In genomic region chr3:120425877-120426276, GRCh38 we compare ENCODE assay signal across 14 cellular contexts. TPM values are rescaled to one million over a fixed set of nuclear protein-coding genes. Genes with fewer than 3 reads are reported as not detected.
DNase-seq lines count a peak whose midpoint lies in the region; ATAC-seq and TF ChIP-seq lines count a peak whose summit lies in the region.
"Had no signal": no experiment of that assay in that cellular context is flagged by ENCODE, and none has a peak within 500 bp of the region (broad histone marks: within the 10 kb centered on the region; RNA-seq: fewer than 3 reads in every experiment).

No MANE protein-coding gene starts in this region.

- intact Hi-C loops in heart left ventricle (cut with DNase I): loop anchor here in 3 of 10 donors (5.0 to 10.0 kb wide), 3 partner anchors 79 to 531 kb away; no protein-coding TSS in a partner anchor

- peak; percentile 62 for DNase-seq in Ammon's horn (ENCODE audit: low spot score)
- peak; percentile 54 for DNase-seq in amniotic stem cell (lab: John Stamatoyannopoulos, UW)
- peak in 3 of 5 donors; percentile 40 to 61 (median 42) for DNase-seq in heart left ventricle
- DNase-seq in putamen (ENCODE audit: low spot score): peak; percentile 58
- DNase-seq in Kasumi-1 (lab: John Stamatoyannopoulos, UW): no peak
- DNase-seq in Peyer's patch: no peak
- DNase-seq: activated CD4-positive, alpha-beta T cell treated with anti-CD3 and anti-CD28 coated beads for 4 hours; activated naive CD8-positive, alpha-beta T cell treated with anti-CD3 and anti-CD28 coated beads, Interleukin-2, amount 50 U/mL, for 24 hours; CD4-positive, alpha-beta memory T cell; SHP77 treated with DMSO at 0.1 percent for 48 hours had no signal

- H3K9me3 ChIP-seq in heart left ventricle (no peaks in the 10 kb centered on the region), Peyer's patch (no peaks in the 10 kb centered on the region)

- TF ChIP-seq CTCF in heart left ventricle (IDR thresholded peaks at IDR 0.05): no peak
- no peak for TF ChIP-seq CTCF in Peyer's patch (IDR thresholded peaks at IDR 0.05)

- H3K4me1 ChIP-seq in heart left ventricle (peaks cover 3 to 100% (median 79%) of the 10 kb centered on the region in 12 donors), Peyer's patch (peaks cover 0 to 3% (median 0%) of the 10 kb centered on the region in 4 donors)

- ATAC-seq in heart left ventricle: peak in 2 of 4 donors; percentile 27 to 40
- ATAC-seq in GM21447 (IDR thresholded peaks at IDR 0.05; ENCODE audit: unreplicated experiment): no peak
- no peak for ATAC-seq in GM18907 (IDR thresholded peaks at IDR 0.05; ENCODE audit: unreplicated experiment)
- ATAC-seq: activated naive CD8-positive, alpha-beta T cell treated with anti-CD3 and anti-CD28 coated beads, Interleukin-2, amount 50 U/mL, for 24 hours; GM12878 had no signal

- WGBS in heart left ventricle, 4 donors: 27 to 41% (median 36%) methylated on average over 1 of the region's 1 CpG

- H3K4me3 ChIP-seq in heart left ventricle (no peak overlapping the region), Peyer's patch (no peak overlapping the region)
- H3K4me3 ChIP-seq: GM12878 had no signal

- peaks cover 0 to 39% (median 19%) of the 10 kb centered on the region in 9 donors for H3K36me3 ChIP-seq in heart left ventricle
- no peaks in the 10 kb centered on the region for H3K36me3 ChIP-seq in Peyer's patch

- H3K27me3 ChIP-seq in heart left ventricle (no peaks in the 10 kb centered on the region), Peyer's patch (no peaks in the 10 kb centered on the region)

- TF ChIP-seq POLR2A in heart left ventricle (IDR thresholded peaks at IDR 0.05): no peak
- TF ChIP-seq POLR2A in Peyer's patch (IDR thresholded peaks at IDR 0.05): no peak

- H3K27ac ChIP-seq in heart left ventricle (peak overlapping the region; percentile 17 to 92 (median 80)), Peyer's patch (peak overlapping the region in 2 of 4 donors; percentile 25 to 57)
- H3K27ac ChIP-seq: KMS-11 had no signal

RNA-seq across cellular contexts. Expression of gene FSTL1, which starts 24.9 kb away (rescaled TPM):
- 100 to 1,000 TPM; 138 to 667 (median 220) TPM for total RNA-seq in heart left ventricle
- polyA plus RNA-seq in heart left ventricle: 100 to 1,000 TPM in 1 of 2 donors, 10 to 100 TPM in 1; 43.8 to 146 TPM
- total RNA-seq in Peyer's patch: 10 to 100 TPM; 22.2 to 84.2 (median 59.8) TPM
- polyA plus RNA-seq: CD4-positive, alpha-beta memory T cell had no signal

Comparison
In these comparisons a context has a peak if more than half of its experiments do, and no peak if none do; other contexts are left out.
1. DNase-seq: peak in Ammon's horn (single experiment), amniotic stem cell (single experiment), heart left ventricle (3 of 5) and putamen (single experiment); none in Kasumi-1 (0 of 2) and Peyer's patch (0 of 3).